Comparison of ENCODE assay signal across 1 cellular context in the genomic region with DNA sequence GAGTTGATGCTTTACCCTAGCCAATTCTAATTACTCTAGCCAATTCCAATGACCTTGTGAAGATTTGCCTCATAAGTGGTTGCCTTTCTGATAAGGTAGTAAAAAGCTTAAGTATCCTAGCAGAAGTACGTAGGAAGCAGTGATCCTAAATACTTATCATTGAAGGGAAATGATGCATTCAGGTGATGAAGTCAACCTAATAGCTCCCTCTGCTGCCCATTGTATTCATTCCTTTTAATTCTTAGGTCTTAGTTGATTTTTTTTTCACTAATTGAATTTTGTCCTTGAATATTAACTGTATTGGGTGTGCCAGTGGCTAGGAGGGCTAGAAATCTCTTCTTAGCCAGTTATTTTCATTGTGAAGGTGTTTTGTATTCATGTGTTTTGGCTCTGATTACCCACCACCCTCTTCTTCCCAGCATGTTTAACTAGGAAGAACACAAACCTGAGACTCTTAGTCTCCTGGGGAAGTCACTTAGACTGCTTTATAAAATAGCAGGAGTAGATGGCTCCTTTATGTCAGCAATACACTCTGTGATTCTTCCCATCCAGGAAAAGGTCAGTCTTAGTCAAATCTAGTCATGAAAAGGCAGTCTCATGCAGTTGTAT.
TF ChIP-seq lines count a peak whose summit lies in the region.

No MANE protein-coding gene starts in this region.

TF ChIP-seq in H1, 55 proteins besides CTCF, POLR2A, EP300 and RAD21 (continued from another document):
- no peak for TF ChIP-seq TCF12 (IDR thresholded peaks at IDR 0.05; ENCODE audit: low read depth, low read length)
- TF ChIP-seq JUND (IDR thresholded peaks at IDR 0.05; ENCODE audit: low read length): no peak
- no peak for TF ChIP-seq EGR1 (IDR thresholded peaks at IDR 0.05; ENCODE audit: borderline replicate concordance, low read depth, low read length)
- TF ChIP-seq KDM4A (IDR thresholded peaks at IDR 0.05; ENCODE audit: low read depth, low read length, severe bottlenecking): no peak
- no peak for TF ChIP-seq GABPA (IDR thresholded peaks at IDR 0.05; ENCODE audit: borderline replicate concordance, insufficient read depth, low read length)
- no peak for TF ChIP-seq CBX5 (IDR thresholded peaks at IDR 0.05; ENCODE audit: low read depth, low read length)
- TF ChIP-seq POLR2AphosphoS5 (IDR thresholded peaks at IDR 0.05; ENCODE audit: low read depth, low read length): no peak
- TF ChIP-seq CHD2 (IDR thresholded peaks at IDR 0.05; ENCODE audit: low read length): no peak
- TF ChIP-seq RXRA (IDR thresholded peaks at IDR 0.05; ENCODE audit: insufficient read depth, low read depth, low read length): no peak
- TF ChIP-seq POU5F1 (IDR thresholded peaks at IDR 0.05; ENCODE audit: low read depth, low read length): no peak
- TF ChIP-seq BCL11A (IDR thresholded peaks at IDR 0.05; ENCODE audit: low read depth in 2 of 2, low read length in 2 of 2): no peak
- TF ChIP-seq, protein P1, sequence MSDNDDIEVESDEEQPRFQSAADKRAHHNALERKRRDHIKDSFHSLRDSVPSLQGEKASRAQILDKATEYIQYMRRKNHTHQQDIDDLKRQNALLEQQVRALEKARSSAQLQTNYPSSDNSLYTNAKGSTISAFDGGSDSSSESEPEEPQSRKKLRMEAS (IDR thresholded peaks at IDR 0.05): no peak
- TF ChIP-seq, protein P2, sequence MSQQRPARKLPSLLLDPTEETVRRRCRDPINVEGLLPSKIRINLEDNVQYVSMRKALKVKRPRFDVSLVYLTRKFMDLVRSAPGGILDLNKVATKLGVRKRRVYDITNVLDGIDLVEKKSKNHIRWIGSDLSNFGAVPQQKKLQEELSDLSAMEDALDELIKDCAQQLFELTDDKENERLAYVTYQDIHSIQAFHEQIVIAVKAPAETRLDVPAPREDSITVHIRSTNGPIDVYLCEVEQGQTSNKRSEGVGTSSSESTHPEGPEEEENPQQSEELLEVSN (IDR thresholded peaks at IDR 0.05): no peak
- no peak for TF ChIP-seq TBP (IDR thresholded peaks at IDR 0.05; ENCODE audit: low read depth, low read length)
- TF ChIP-seq TEAD4 (IDR thresholded peaks at IDR 0.05; ENCODE audit: low read depth, low read length): no peak
- no peak for TF ChIP-seq BRCA1 (IDR thresholded peaks at IDR 0.05; ENCODE audit: low read depth, low read length)
